14 cellular contexts compared by ENCODE assay signal in genomic region chr11:1297576-1298473, GRCh38. TPM values are rescaled to one million over a fixed set of nuclear protein-coding genes. Genes with fewer than 3 reads are reported as not detected.
DNase-seq lines count a peak whose midpoint lies in the region; ATAC-seq and TF ChIP-seq lines count a peak whose summit lies in the region.
"Had no signal": no experiment of that assay in that cellular context is flagged by ENCODE, and none has a peak within 500 bp of the region (broad histone marks: within the 10 kb centered on the region; RNA-seq: fewer than 3 reads in every experiment).

No MANE protein-coding gene starts in this region.

- H3K9ac ChIP-seq in neuronal stem cell (ENCODE audit: low read depth, low read length, poor library complexity) = peak overlapping the region; percentile 55

- WGBS in gastroesophageal sphincter (ENCODE audit: low coverage in 1 of 2), 2 donors = 93% methylated on average over 3 of the region's 31 CpGs; no CpG with 5 or more reads in 1 of the 2 donors
- WGBS in neuronal stem cell (ENCODE audit: extremely low coverage in 2 of 2, insufficient read length in 2 of 2, insufficient replicate concordance in 1 of 2), 2 donors = no CpG with 5 or more reads among the region's 31 CpGs

- H2BK12ac ChIP-seq in neuronal stem cell (ENCODE audit: low read length) = no peak overlapping the region

- no peak for TF ChIP-seq POLR2A in gastroesophageal sphincter (IDR thresholded peaks at IDR 0.05)

- H2AK5ac ChIP-seq in neuronal stem cell (ENCODE audit: low read depth, low read length) = no peak overlapping the region

- peak overlapping the region; percentile 14 for H3K23ac ChIP-seq in neuronal stem cell (ENCODE audit: low read depth, low read length, poor library complexity)

- H3K27me3 ChIP-seq in gastroesophageal sphincter (no peaks in the 10 kb centered on the region), neuronal stem cell (ENCODE audit: control insufficient read depth in 3 of 3, insufficient read depth in 3 of 3, low read depth in 1 of 3, low read length in 3 of 3) (no peaks in the 10 kb centered on the region)

- H3K4me3 Mint-ChIP-seq in activated T-cell treated with anti-CD3 and anti-CD28 coated beads, Interleukin-2, amount 50 U/mL, for 24 hours = no peak overlapping the region
- H3K4me3 Mint-ChIP-seq in type B pancreatic cell = no peak overlapping the region
- H3K4me3 Mint-ChIP-seq: activated naive CD4-positive, alpha-beta T cell treated with anti-CD3 and anti-CD28 coated beads for 36 hours; T-helper 1 cell treated with Interleukin-12 subunit alpha and Interleukin-12 subunit beta and Interleukin-4 antibody, amounts not matched to agents 30 μg/mL and 1 μg/mL, for 36 hours had no signal

- H3K4me1 ChIP-seq in gastroesophageal sphincter (peaks cover 0 to 68% (median 12%) of the 10 kb centered on the region in 3 donors), neuronal stem cell (ENCODE audit: control insufficient read depth in 2 of 2, insufficient read depth in 1 of 2, low read depth in 1 of 2, low read length in 2 of 2) (peaks cover 2 to 4% of the 10 kb centered on the region in 2 donors)

- no peaks in the 10 kb centered on the region for H3K9me3 Mint-ChIP-seq in activated T-cell treated with anti-CD3 and anti-CD28 coated beads, Interleukin-2, amount 50 U/mL, for 24 hours
- H3K9me3 Mint-ChIP-seq in type B pancreatic cell = no peaks in the 10 kb centered on the region
- H3K9me3 Mint-ChIP-seq: activated naive CD4-positive, alpha-beta T cell treated with anti-CD3 and anti-CD28 coated beads for 36 hours; T-helper 1 cell treated with Interleukin-12 subunit alpha and Interleukin-12 subunit beta and Interleukin-4 antibody, amounts not matched to agents 30 μg/mL and 1 μg/mL, for 36 hours had no signal

- peaks cover 20% of the 10 kb centered on the region for H3K4me1 Mint-ChIP-seq in activated T-cell treated with anti-CD3 and anti-CD28 coated beads, Interleukin-2, amount 50 U/mL, for 24 hours (ENCODE audit: low read depth)
- peaks cover 26% of the 10 kb centered on the region for H3K4me1 Mint-ChIP-seq in type B pancreatic cell (ENCODE audit: unreplicated experiment)

- peak overlapping the region; percentile 64 for H3K27ac Mint-ChIP-seq in activated T-cell treated with anti-CD3 and anti-CD28 coated beads, Interleukin-2, amount 50 U/mL, for 24 hours
- H3K27ac Mint-ChIP-seq in type B pancreatic cell = no peak overlapping the region
- H3K27ac Mint-ChIP-seq: activated naive CD4-positive, alpha-beta T cell treated with anti-CD3 and anti-CD28 coated beads for 36 hours; T-helper 1 cell treated with Interleukin-12 subunit alpha and Interleukin-12 subunit beta and Interleukin-4 antibody, amounts not matched to agents 30 μg/mL and 1 μg/mL, for 36 hours had no signal

- H3K4me2 ChIP-seq in neuronal stem cell (ENCODE audit: insufficient read depth, low read length, poor library complexity, severe bottlenecking) = no peak overlapping the region

- H3K18ac ChIP-seq in neuronal stem cell (ENCODE audit: low read length) = no peak overlapping the region

- no peak overlapping the region for H2AFZ ChIP-seq in neuronal stem cell (ENCODE audit: low read length)

- ATAC-seq in gastroesophageal sphincter = no peak
- no peak for ATAC-seq in HG02938 (IDR thresholded peaks at IDR 0.05; ENCODE audit: unreplicated experiment)
- ATAC-seq: esophagus mucosa had no signal

- H3K14ac ChIP-seq in neuronal stem cell (ENCODE audit: low read length) = no peak overlapping the region

- no peaks in the 10 kb centered on the region for H3K9me3 ChIP-seq in gastroesophageal sphincter
- H3K9me3 ChIP-seq in neuronal stem cell (replicated peaks in 1 of 2; ENCODE audit: control insufficient read depth in 2 of 2, insufficient read depth in 1 of 2, low read depth in 1 of 2, low read length in 2 of 2) = no peaks in the 10 kb centered on the region

- DNase-seq in activated T-cell treated with anti-CD3 and anti-CD28 coated beads, Interleukin-2, amount 50 U/mL, for 24 hours = peak; percentile 25
- DNase-seq in activated T-cell treated with anti-CD3 and anti-CD28 coated beads for 4 hours (no peak), neuronal stem cell (ENCODE audit: low spot score) (no peak), type B pancreatic cell (ENCODE audit: extremely low spot score, unreplicated experiment) (peak; percentile 65)
- no peak for DNase-seq in effector CD4-positive, alpha-beta T cell
- no peak for DNase-seq in stimulated activated CD4-positive, alpha-beta T cell treated with anti-CD3 and anti-CD28 coated beads, Interleukin-15, amount 100 ng/mL, for 24 hours
- DNase-seq: ACHN; activated CD4-positive, alpha-beta T cell treated with anti-CD3 and anti-CD28 coated beads, Interleukin-2, amount 50 U/mL, for 48 hours; activated naive CD4-positive, alpha-beta T cell treated with anti-CD3 and anti-CD28 coated beads for 36 hours; central memory CD4-positive, alpha-beta T cell had no signal

- H3K27me3 Mint-ChIP-seq in activated T-cell treated with anti-CD3 and anti-CD28 coated beads, Interleukin-2, amount 50 U/mL, for 24 hours = no peaks in the 10 kb centered on the region
- no peaks in the 10 kb centered on the region for H3K27me3 Mint-ChIP-seq in type B pancreatic cell

- H3K79me1 ChIP-seq in neuronal stem cell (ENCODE audit: low read depth, low read length) = peaks cover 27% of the 10 kb centered on the region

- no peak overlapping the region for H2BK15ac ChIP-seq in neuronal stem cell (ENCODE audit: low read length)

- H3K27ac ChIP-seq in gastroesophageal sphincter (peak overlapping the region in 3 of 4 donors; percentile 78 to 90 (median 80)), neuronal stem cell (replicated peaks; ENCODE audit: low read length) (no peak overlapping the region)

- H2BK5ac ChIP-seq in neuronal stem cell (ENCODE audit: low read length) = no peak overlapping the region

- no peak overlapping the region for H3K4ac ChIP-seq in neuronal stem cell (ENCODE audit: low read length)

- peaks cover 44% of the 10 kb centered on the region for H3K36me3 Mint-ChIP-seq in activated T-cell treated with anti-CD3 and anti-CD28 coated beads, Interleukin-2, amount 50 U/mL, for 24 hours (ENCODE audit: low read depth)
- H3K36me3 Mint-ChIP-seq in type B pancreatic cell = no peaks in the 10 kb centered on the region

- no peak overlapping the region for H4K91ac ChIP-seq in neuronal stem cell (ENCODE audit: low read depth, low read length, poor library complexity)

- peak overlapping the region; percentile 23 for H4K8ac ChIP-seq in neuronal stem cell (ENCODE audit: low read depth, low read length)

- H3K36me3 ChIP-seq in gastroesophageal sphincter (peaks cover 0 to 41% of the 10 kb centered on the region in 2 donors), neuronal stem cell (replicated peaks in 1 of 2; ENCODE audit: control insufficient read depth in 2 of 2, insufficient read depth in 2 of 2, low read length in 2 of 2) (peaks cover 8 to 33% of the 10 kb centered on the region in 2 donors)

- TF ChIP-seq CTCF in gastroesophageal sphincter (IDR thresholded peaks at IDR 0.05) (no peak), type B pancreatic cell (conservative IDR thresholded peaks at IDR 0.05) (no peak)

- no peak overlapping the region for H2BK120ac ChIP-seq in neuronal stem cell (ENCODE audit: low read depth, low read length)

- TF ChIP-seq EP300 in gastroesophageal sphincter (IDR thresholded peaks at IDR 0.05) = no peak

- H3K4me3 ChIP-seq in gastroesophageal sphincter = no peak overlapping the region
- H3K4me3 ChIP-seq in neuronal stem cell (ENCODE audit: low read length in 2 of 2) = no peak overlapping the region

RNA-seq across cellular contexts. Expression of gene TOLLIP, which starts 11.6 kb away (rescaled TPM):
- total RNA-seq in gastroesophageal sphincter (10 to 100 TPM; 42.3 to 70.6 (median 49.1) TPM), type B pancreatic cell (ENCODE audit: low replicate concordance) (49.2 and 65.1 TPM in 2 replicates)
- polyA plus RNA-seq in neuronal stem cell (2013, experiment 1 of 2) = 16.5 TPM
- 15.3 TPM for polyA plus RNA-seq in neuronal stem cell (2013, experiment 2 of 2)

Comparison
In these comparisons a context has a peak if more than half of its experiments do, and no peak if none do; other contexts are left out.
1. DNase-seq: peak in activated T-cell treated with anti-CD3 and anti-CD28 coated beads, Interleukin-2, amount 50 U/mL, for 24 hours (single experiment) and type B pancreatic cell (single experiment); none in activated T-cell treated with anti-CD3 and anti-CD28 coated beads for 4 hours (single experiment), neuronal stem cell (single experiment), effector CD4-positive, alpha-beta T cell (single experiment) and stimulated activated CD4-positive, alpha-beta T cell treated with anti-CD3 and anti-CD28 coated beads, Interleukin-15, amount 100 ng/mL, for 24 hours (single experiment).